Comparison of ENCODE assay signal across 8 cellular contexts in the genomic region with DNA sequence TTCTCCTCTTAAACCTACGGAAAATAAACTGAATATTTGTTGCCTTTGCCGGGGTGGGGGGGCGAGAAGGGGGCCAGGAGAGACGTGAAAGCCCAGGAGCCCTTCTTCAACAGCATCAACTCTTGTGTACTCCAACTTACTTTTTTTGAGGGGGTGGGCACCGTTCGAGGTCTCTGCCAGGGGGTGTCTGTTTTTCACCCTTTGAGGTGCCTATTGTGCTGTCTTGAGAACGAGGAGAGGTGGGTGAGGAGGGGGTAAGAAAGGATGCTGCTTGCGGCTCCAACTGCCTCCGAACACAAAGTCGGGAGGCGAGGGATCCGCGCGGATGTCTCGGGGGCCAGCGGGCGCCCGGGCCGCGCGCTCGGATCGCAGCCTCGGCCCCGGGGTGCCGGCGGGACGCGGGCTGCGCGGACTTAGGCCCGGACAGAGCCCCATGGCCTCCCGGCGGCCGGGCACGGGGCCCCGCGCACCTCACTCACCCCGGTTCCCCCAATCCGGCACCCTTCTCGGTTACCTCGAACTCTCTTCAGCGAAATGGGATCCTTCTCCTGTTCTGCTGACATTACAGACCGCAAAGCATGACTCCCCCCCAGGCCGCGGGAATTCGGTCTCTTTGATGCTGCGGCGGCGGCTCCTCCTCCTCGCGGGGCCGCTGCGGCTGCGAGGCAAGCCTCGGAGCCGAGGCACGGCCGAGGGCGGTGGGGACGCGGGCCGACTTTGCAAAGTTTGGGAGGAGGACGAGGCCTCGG. TPM values are rescaled to one million over a fixed set of nuclear protein-coding genes. Genes with fewer than 3 reads are reported as not detected.
DNase-seq lines count a peak whose midpoint lies in the region; ATAC-seq, FAIRE-seq and TF ChIP-seq lines count a peak whose summit lies in the region.

No MANE protein-coding gene starts in this region.

- H3K4me1 Mint-ChIP-seq in Caco-2 (ENCODE audit: low read depth, unreplicated experiment), result peaks cover 11% of the 10 kb centered on the region

- in situ Hi-C loops in GM12878 (cut with MboI), result no loop called here

- CTCF ChIA-PET in Caco-2 (lab: Charles Lee), result no interaction called here
- CTCF ChIA-PET in GM12878 (lab: Yijun Ruan, JAX), result no interaction called here

- no peak overlapping the region for H3K9ac ChIP-seq in GM12878 (ENCODE audit: control insufficient read depth, insufficient read depth, low read length)
- H3K9ac ChIP-seq in iPS-18a (ENCODE audit: low read length), result peak overlapping the region; percentile 22
- peak overlapping the region; percentile 93 for H3K9ac ChIP-seq in skeletal muscle satellite cell (ENCODE audit: low read depth, low read length)

- H3K9me3 ChIP-seq in Caco-2 (no peaks in the 10 kb centered on the region), GM12878 (replicated peaks; ENCODE audit: control insufficient read depth, insufficient read depth, low read length) (no peaks in the 10 kb centered on the region; the same call in 2 of the 3 replicates), iPS-18a (ENCODE audit: control insufficient read depth, low read depth, low read length) (no peaks in the 10 kb centered on the region), skeletal muscle satellite cell (replicated peaks; ENCODE audit: low read length) (no peaks in the 10 kb centered on the region)

- H3K4me3 Mint-ChIP-seq in Caco-2 (ENCODE audit: unreplicated experiment), result no peak overlapping the region

- H3K36me3 ChIP-seq in Caco-2 (ENCODE audit: control insufficient read depth, insufficient read depth, low read length) (no peaks in the 10 kb centered on the region), GM12878 (ENCODE audit: control insufficient read depth in 2 of 2, insufficient read depth in 2 of 2, low read length in 1 of 2) (no peaks in the 10 kb centered on the region), iPS-18a (ENCODE audit: control insufficient read depth, low read depth, low read length) (no peaks in the 10 kb centered on the region), skeletal muscle satellite cell (ENCODE audit: insufficient read depth, low read length) (no peaks in the 10 kb centered on the region)

- POLR2A ChIA-PET in Caco-2 (lab: Charles Lee) (no interaction called here), GM12878 (lab: Charles Lee) (no interaction called here)

- DNase-seq in Caco-2, result peak; percentile 50 to 64
- peak; percentile 16 for DNase-seq in NCI-H510A (lab: John Stamatoyannopoulos, UW)
- no peak for DNase-seq in GM12878 (ENCODE audit: low read depth, low spot score)
- no peak for DNase-seq in NK-92 treated with Interleukin-12 subunit alpha and Interleukin-12 subunit beta, amount 100 ng/mL, for 24 hours (lab: John Stamatoyannopoulos, UW)
- DNase-seq in NCI-H128 (lab: John Stamatoyannopoulos, UW; ENCODE audit: unreplicated experiment), result no peak

- peak overlapping the region; percentile 67 for H3K4me3 ChIP-seq in Caco-2 (ENCODE audit: low read depth, low read length)
- H3K4me3 ChIP-seq in GM12878, result no peak overlapping the region
- peak overlapping the region; percentile 52 for H3K4me3 ChIP-seq in iPS-18a (ENCODE audit: low read length)
- H3K4me3 ChIP-seq in skeletal muscle satellite cell (ENCODE audit: low read length), result peak overlapping the region; percentile 97

- FAIRE-seq in GM12878 (lab: Jason Lieb, UNC), result no peak

- RAD21 ChIA-PET in GM12878 (lab: Charles Lee; ENCODE audit: unreplicated experiment), result no interaction called here

- H3K4me2 ChIP-seq in GM12878 (ENCODE audit: control insufficient read depth, insufficient read depth), result peak overlapping the region; percentile 68
- H3K4me2 ChIP-seq in skeletal muscle satellite cell (ENCODE audit: low read length), result peak overlapping the region; percentile 94

- peak overlapping the region; percentile 17; the same call in 1 of the 2 replicates for H2AFZ ChIP-seq in GM12878 (ENCODE audit: control insufficient read depth, low read depth, low read length)

- SMC1A ChIA-PET in GM12878 (lab: Charles Lee; ENCODE audit: uncharacterized antibody, unreplicated experiment), result no interaction called here

- no peak overlapping the region for H3K27ac ChIP-seq in GM12878 (ENCODE audit: control insufficient read depth, insufficient read depth)
- H3K27ac ChIP-seq in iPS-18a (ENCODE audit: low read length), result no peak overlapping the region

- H3K27me3 ChIP-seq in Caco-2 (replicated peaks; ENCODE audit: control insufficient read depth, insufficient read depth, low read length) (no peaks in the 10 kb centered on the region), GM12878 (replicated peaks in 1 of 2; ENCODE audit: control insufficient read depth in 2 of 2, insufficient read depth in 2 of 2, low read length in 1 of 2) (peaks cover 1 to 26% of the 10 kb centered on the region in 2 experiments), iPS-18a (ENCODE audit: control insufficient read depth, insufficient read depth, low read length) (peaks cover 46% of the 10 kb centered on the region), skeletal muscle satellite cell (ENCODE audit: control insufficient read depth, insufficient read depth, low read length) (no peaks in the 10 kb centered on the region)

- TF ChIP-seq RAD21 in GM12878 (IDR thresholded peaks at IDR 0.05; ENCODE audit: insufficient read depth, low read depth, low read length), result no peak

- intact Hi-C loops in Caco-2 (cut with micrococcal nuclease; ENCODE audit: unreplicated experiment) (loop anchor here (5.0 kb wide), 1 partner anchor 60 kb away; no protein-coding TSS in a partner anchor), GM12878 (cut with micrococcal nuclease; ENCODE audit: unreplicated experiment) (no loop called here)

- no peaks in the 10 kb centered on the region for H3K36me3 Mint-ChIP-seq in Caco-2 (ENCODE audit: insufficient read depth, unreplicated experiment)

- 18% methylated on average over 39 of the region's 65 CpGs for WGBS in GM12878 (ENCODE audit: insufficient coverage, insufficient replicate concordance, low lambda C conversion rate, missing lambda C conversion rate)

- peak; percentile 21 for ATAC-seq in GM21447 (IDR thresholded peaks at IDR 0.05; ENCODE audit: unreplicated experiment)
- ATAC-seq in GM12878, result no peak

- H3K27me3 Mint-ChIP-seq in Caco-2 (ENCODE audit: insufficient read depth, unreplicated experiment), result peaks cover 7% of the 10 kb centered on the region

- BruUV-seq in Caco-2 (replicated peaks; lab: Mats Ljungman, UMichigan) (no TSS peak), GM12878 (replicated peaks; lab: Mats Ljungman, UMichigan) (no TSS peak)

- TF ChIP-seq POLR2A in GM12878 (IDR thresholded peaks at IDR 0.05; ENCODE audit: low read depth, low read length), result no peak

- no peaks in the 10 kb centered on the region for H3K9me3 Mint-ChIP-seq in Caco-2 (ENCODE audit: unreplicated experiment)

- TF ChIP-seq EP300 in GM12878 (IDR thresholded peaks at IDR 0.05; ENCODE audit: borderline replicate concordance in 1 of 2, control insufficient read depth in 1 of 2, low read depth in 2 of 2, low read length in 2 of 2), result no peak

- TF ChIP-seq CTCF in Caco-2 (IDR thresholded peaks at IDR 0.05; ENCODE audit: insufficient read depth in 1 of 2, low read depth in 1 of 2, low read length in 1 of 2, severe bottlenecking in 1 of 2, unreplicated experiment in 1 of 2), result no peak
- TF ChIP-seq CTCF in GM12878 (IDR thresholded peaks at IDR 0.05 in 2 of 3, conservative IDR thresholded peaks at IDR 0.05 in 1 of 3; ENCODE audit: control insufficient read depth in 2 of 3, extremely low read depth in 1 of 3, insufficient read depth in 1 of 3, low read depth in 3 of 3, low read length in 3 of 3), result no peak

- no peaks in the 10 kb centered on the region for H4K20me1 ChIP-seq in GM12878 (ENCODE audit: control insufficient read depth, insufficient read depth)

- H3K4me1 ChIP-seq in Caco-2 (no peaks in the 10 kb centered on the region), GM12878 (ENCODE audit: control insufficient read depth, insufficient read depth, low read length) (no peaks in the 10 kb centered on the region), iPS-18a (ENCODE audit: control insufficient read depth, low read depth, low read length) (no peaks in the 10 kb centered on the region), skeletal muscle satellite cell (ENCODE audit: control insufficient read depth, insufficient read depth, low read length) (peaks cover 18% of the 10 kb centered on the region)

- H3K79me2 ChIP-seq in GM12878 (ENCODE audit: control insufficient read depth, insufficient read depth, low read length), result no peaks in the 10 kb centered on the region

- peak overlapping the region; percentile 43 for H3K27ac Mint-ChIP-seq in Caco-2 (ENCODE audit: unreplicated experiment)

TF ChIP-seq in GM12878, 131 proteins besides CTCF, POLR2A, EP300 and RAD21:
- TF ChIP-seq NBN (IDR thresholded peaks at IDR 0.05), result no peak
- TF ChIP-seq SUZ12 (IDR thresholded peaks at IDR 0.05; ENCODE audit: unreplicated experiment), result peak; percentile 84
TF ChIP-seq in GM12878: peak in this region for 1.

RNA-seq across cellular contexts. Expression of gene PYGO1, which starts 0.7 kb away (rescaled TPM):
- total RNA-seq in Caco-2 (2022) (7.8 and 8.9 TPM in 2 replicates), GM12878 (2014; rRNA removed) (not detected in 2 replicates), GM12878 (2014; rRNA removed; fragmentation: Illumina TruSeq; extraction: Trizol) (not detected in 2 replicates), GM12878 (2021) (not detected in 2 replicates)
- not detected in 2 replicates for total RNA-seq in GM12878 (2013; cell fraction: nucleolus; rRNA removed)
- not detected for polyA plus RNA-seq in GM12878 (2011; ENCODE audit: low read depth)
- polyA plus RNA-seq in GM12878 (2011; rRNA removed) (not detected in 2 replicates), GM12878 (2014; fragmentation: Illumina TruSeq; extraction: Trizol) (0.01 TPM in 1 of 2 replicates, not detected in the other), GM12878 (2014; fragmentation: Nextera tagmentation; extraction: Ambion mirVana) (not detected), GM12878 (2014; rRNA removed) (not detected in 2 replicates), GM12878 (2016; fragmentation: Nextera tagmentation; extraction: Ambion mirVana) (not detected)
- polyA plus RNA-seq in GM12878 (2011; cell fraction: cytosol; rRNA removed), result not detected in 2 replicates
- polyA plus RNA-seq in GM12878 (2011; cell fraction: nucleus; rRNA removed), result not detected in 2 replicates
- not detected in 2 replicates for polyA plus RNA-seq in GM12878 (2012)
- polyA minus RNA-seq in GM12878 (2011; rRNA and poly(A)+ RNA removed), result not detected in 2 replicates
- polyA minus RNA-seq in GM12878 (2011; cell fraction: cytosol; rRNA and poly(A)+ RNA removed), result not detected in 2 replicates
- polyA minus RNA-seq in GM12878 (2011; cell fraction: nucleus; rRNA and poly(A)+ RNA removed), result not detected in 2 replicates
- 5.9 and 6.8 TPM in 2 replicates for total RNA-seq in skeletal muscle satellite cell (2012; rRNA removed)

Comparison
In these comparisons a context has a peak if more than half of its experiments do, and no peak if none do; other contexts are left out.
1. DNase-seq: peak in Caco-2 (2 of 2) and NCI-H510A (single experiment); none in GM12878 (single experiment), NK-92 treated with Interleukin-12 subunit alpha and Interleukin-12 subunit beta, amount 100 ng/mL, for 24 hours (single experiment) and NCI-H128 (single experiment).